8 cellular contexts compared by ENCODE assay signal in genomic region chr6:35213161-35213823, GRCh38. TPM values are rescaled to one million over a fixed set of nuclear protein-coding genes. Genes with fewer than 3 reads are reported as not detected.
A peak's percentile ranks its signal among the peaks of the same experiment; 100 is the strongest.
DNase-seq lines count a peak whose midpoint lies in the region; ATAC-seq, FAIRE-seq and TF ChIP-seq lines count a peak whose summit lies in the region.

No MANE protein-coding gene starts in this region.

- in situ Hi-C loops in KBM-7 (cut with MboI; ENCODE audit: low pct_unique_long_range_greater_than_20kb, low sequenced_read_pairs), result no loop called here

- DNase-seq in T-helper 1 cell, result no peak
- no peak for DNase-seq in activated T-helper 2 cell treated with anti-CD3 and anti-CD28 coated beads, Interferon-gamma antibody, Interleukin-2, Interleukin-4, amounts not matched to agents 10 μg/mL and 5 μg/mL and 100 μg/mL, durations not matched to agents 14 hours and 24 hours and 36 hours (ENCODE audit: low spot score)
- DNase-seq in keratinocyte (ENCODE audit: low read depth, low spot score), result no peak
- no peak for DNase-seq in KBM-7

- H3K36me3 ChIP-seq in keratinocyte (ENCODE audit: control insufficient read depth in 2 of 2, extremely low read depth in 1 of 2, insufficient read depth in 2 of 2, low read length in 2 of 2) (no peaks in the 10 kb centered on the region), subcutaneous abdominal adipose tissue (ENCODE audit: control insufficient read depth in 5 of 5, insufficient read depth in 5 of 5, low read length in 5 of 5) (no peaks in the 10 kb centered on the region)

- H3K9ac ChIP-seq in keratinocyte (ENCODE audit: control insufficient read depth, extremely low read depth, insufficient read depth, low read length) (no peak overlapping the region), subcutaneous abdominal adipose tissue (ENCODE audit: low read length in 5 of 5) (peak overlapping the region in 1 of 5 donors; percentile 58)

- peaks cover 3% of the 10 kb centered on the region for H3K4me1 Mint-ChIP-seq in T-helper 1 cell treated with Interleukin-12 subunit alpha and Interleukin-12 subunit beta and Interleukin-4 antibody, amounts not matched to agents 30 μg/mL and 1 μg/mL, for 36 hours (ENCODE audit: low read depth)
- H3K4me1 Mint-ChIP-seq in activated T-helper 2 cell treated with anti-CD3 and anti-CD28 coated beads, Interferon-gamma antibody, Interleukin-2, Interleukin-4, amounts not matched to agents 10 μg/mL and 5 μg/mL and 100 μg/mL, durations not matched to agents 14 hours and 24 hours and 36 hours (ENCODE audit: low read depth), result peaks cover 3% of the 10 kb centered on the region

- intact Hi-C loops in activated T-helper 2 cell treated with anti-CD3 and anti-CD28 coated beads, Interferon-gamma antibody, Interleukin-2, Interleukin-4, amounts not matched to agents 10 μg/mL and 5 μg/mL and 100 μg/mL, durations not matched to agents 14 hours and 24 hours and 36 hours (cut with micrococcal nuclease), result no loop called here

- no peaks in the 10 kb centered on the region for H4K20me1 ChIP-seq in keratinocyte (ENCODE audit: control insufficient read depth, extremely low read depth, insufficient read depth, low read length)

- no peak for ATAC-seq in HG03025 (IDR thresholded peaks at IDR 0.05; ENCODE audit: low FRiP score, unreplicated experiment)
- ATAC-seq in HG03378 (IDR thresholded peaks at IDR 0.05; ENCODE audit: unreplicated experiment), result no peak

- FAIRE-seq in keratinocyte (lab: Jason Lieb, UNC), result no peak

- H3K79me2 ChIP-seq in keratinocyte (ENCODE audit: control insufficient read depth, insufficient read depth, low read length), result no peaks in the 10 kb centered on the region

- H3K27me3 ChIP-seq in keratinocyte (ENCODE audit: control insufficient read depth, extremely low read depth, insufficient read depth, low read length), result peaks cover 71% of the 10 kb centered on the region
- peaks cover 34 to 83% (median 61%) of the 10 kb centered on the region in 5 donors for H3K27me3 ChIP-seq in subcutaneous abdominal adipose tissue (ENCODE audit: control insufficient read depth in 5 of 5, insufficient read depth in 4 of 5, low read length in 5 of 5)

- no peaks in the 10 kb centered on the region for H3K36me3 Mint-ChIP-seq in T-helper 1 cell treated with Interleukin-12 subunit alpha and Interleukin-12 subunit beta and Interleukin-4 antibody, amounts not matched to agents 30 μg/mL and 1 μg/mL, for 36 hours (ENCODE audit: low read depth)
- no peaks in the 10 kb centered on the region for H3K36me3 Mint-ChIP-seq in activated T-helper 2 cell treated with anti-CD3 and anti-CD28 coated beads, Interferon-gamma antibody, Interleukin-2, Interleukin-4, amounts not matched to agents 10 μg/mL and 5 μg/mL and 100 μg/mL, durations not matched to agents 14 hours and 24 hours and 36 hours (ENCODE audit: low read depth)

- dilution Hi-C loops in keratinocyte (cut with MboI; ENCODE audit: extremely low pct_ligation_motif_present, low sequenced_read_pairs), result no loop called here

- peak overlapping the region; percentile 85 for H3K4me2 ChIP-seq in keratinocyte (ENCODE audit: control insufficient read depth, extremely low read depth, insufficient read depth, low read depth, low read length)

- peak overlapping the region; percentile 42 to 66 (median 61) for H3K4me3 ChIP-seq in keratinocyte (ENCODE audit: control insufficient read depth in 2 of 3, extremely low read depth in 1 of 3, insufficient read depth in 2 of 3, low read depth in 1 of 3, low read length in 3 of 3)
- H3K4me3 ChIP-seq in subcutaneous abdominal adipose tissue (ENCODE audit: low read depth in 1 of 5, low read length in 5 of 5), result peak overlapping the region; percentile 55 to 69 (median 64)

- no peaks in the 10 kb centered on the region for H3K9me1 ChIP-seq in keratinocyte (ENCODE audit: control insufficient read depth, extremely low read depth, insufficient read depth, low read length)

- H3K27ac ChIP-seq in keratinocyte (ENCODE audit: control insufficient read depth, insufficient read depth, low read length) (no peak overlapping the region), subcutaneous abdominal adipose tissue (ENCODE audit: low read depth, low read length) (no peak overlapping the region)

- H3K4me3 Mint-ChIP-seq in T-helper 1 cell treated with Interleukin-12 subunit alpha and Interleukin-12 subunit beta and Interleukin-4 antibody, amounts not matched to agents 30 μg/mL and 1 μg/mL, for 36 hours, result peak overlapping the region; percentile 56
- H3K4me3 Mint-ChIP-seq in activated T-helper 2 cell treated with anti-CD3 and anti-CD28 coated beads, Interferon-gamma antibody, Interleukin-2, Interleukin-4, amounts not matched to agents 10 μg/mL and 5 μg/mL and 100 μg/mL, durations not matched to agents 14 hours and 24 hours and 36 hours (ENCODE audit: low read depth), result peak overlapping the region; percentile 62

- H2AFZ ChIP-seq in keratinocyte (ENCODE audit: control insufficient read depth, low read length), result peak overlapping the region; percentile 85

- TF ChIP-seq CTCF in keratinocyte (optimal IDR thresholded peaks at IDR 0.05 in 1 of 3, IDR thresholded peaks at IDR 0.05 in 1 of 3, conservative IDR thresholded peaks at IDR 0.05 in 1 of 3; ENCODE audit: extremely low read depth in 1 of 3, insufficient read depth in 2 of 3, low read length in 3 of 3), result no peak

- H3K27me3 Mint-ChIP-seq in T-helper 1 cell treated with Interleukin-12 subunit alpha and Interleukin-12 subunit beta and Interleukin-4 antibody, amounts not matched to agents 30 μg/mL and 1 μg/mL, for 36 hours (ENCODE audit: low read depth), result peaks cover 83% of the 10 kb centered on the region
- H3K27me3 Mint-ChIP-seq in activated T-helper 2 cell treated with anti-CD3 and anti-CD28 coated beads, Interferon-gamma antibody, Interleukin-2, Interleukin-4, amounts not matched to agents 10 μg/mL and 5 μg/mL and 100 μg/mL, durations not matched to agents 14 hours and 24 hours and 36 hours (ENCODE audit: low read depth), result peaks cover 76% of the 10 kb centered on the region

- H3K9me3 ChIP-seq in keratinocyte (ENCODE audit: control insufficient read depth, low read depth, low read length), result no peaks in the 10 kb centered on the region
- no peaks in the 10 kb centered on the region for H3K9me3 ChIP-seq in subcutaneous abdominal adipose tissue (ENCODE audit: control insufficient read depth in 5 of 5, low read length in 5 of 5)

- no peak overlapping the region for H3K27ac Mint-ChIP-seq in T-helper 1 cell treated with Interleukin-12 subunit alpha and Interleukin-12 subunit beta and Interleukin-4 antibody, amounts not matched to agents 30 μg/mL and 1 μg/mL, for 36 hours
- H3K27ac Mint-ChIP-seq in activated T-helper 2 cell treated with anti-CD3 and anti-CD28 coated beads, Interferon-gamma antibody, Interleukin-2, Interleukin-4, amounts not matched to agents 10 μg/mL and 5 μg/mL and 100 μg/mL, durations not matched to agents 14 hours and 24 hours and 36 hours, result no peak overlapping the region

- H3K4me1 ChIP-seq in keratinocyte (ENCODE audit: control insufficient read depth, extremely low read depth, insufficient read depth, low read length), result peaks cover 3% of the 10 kb centered on the region
- peaks cover 0 to 21% (median 17%) of the 10 kb centered on the region in 5 donors for H3K4me1 ChIP-seq in subcutaneous abdominal adipose tissue (ENCODE audit: control insufficient read depth in 5 of 5, insufficient read depth in 5 of 5, low read length in 5 of 5)

- H3K9me3 Mint-ChIP-seq in T-helper 1 cell treated with Interleukin-12 subunit alpha and Interleukin-12 subunit beta and Interleukin-4 antibody, amounts not matched to agents 30 μg/mL and 1 μg/mL, for 36 hours, result no peaks in the 10 kb centered on the region
- H3K9me3 Mint-ChIP-seq in activated T-helper 2 cell treated with anti-CD3 and anti-CD28 coated beads, Interferon-gamma antibody, Interleukin-2, Interleukin-4, amounts not matched to agents 10 μg/mL and 5 μg/mL and 100 μg/mL, durations not matched to agents 14 hours and 24 hours and 36 hours, result no peaks in the 10 kb centered on the region

RNA-seq across cellular contexts. Expression of gene SCUBE3, which starts 0.5 kb away (rescaled TPM):
- not detected in 2 replicates for total RNA-seq in activated T-helper 2 cell treated with anti-CD3 and anti-CD28 coated beads, Interferon-gamma antibody, Interleukin-2, Interleukin-4, amounts not matched to agents 10 μg/mL and 5 μg/mL and 100 μg/mL, durations not matched to agents 14 hours and 24 hours and 36 hours
- 0.01 to 0.02 TPM in 2 of 3 replicates, not detected in the other for polyA plus RNA-seq in keratinocyte
- polyA plus RNA-seq in keratinocyte (2011; ENCODE audit: low read depth), result not detected
- 0.01 TPM in 1 of 2 replicates, not detected in the other for polyA plus RNA-seq in keratinocyte (2011; cell fraction: cytosol; rRNA removed)
- 0.03 TPM in 2 replicates for polyA plus RNA-seq in keratinocyte (2011; cell fraction: nucleus; rRNA removed)
- not detected in 2 replicates for polyA plus RNA-seq in keratinocyte (2012; ENCODE audit: low replicate concordance)
- not detected in 3 replicates for polyA minus RNA-seq in keratinocyte
- not detected for polyA minus RNA-seq in keratinocyte (2011; cell fraction: cytosol; rRNA and poly(A)+ RNA removed)
- 0.08 and 0.11 TPM in 2 replicates for polyA minus RNA-seq in keratinocyte (2011; cell fraction: nucleus; rRNA and poly(A)+ RNA removed)

RNA-seq across cellular contexts. Expression of gene ZNF76, which starts 46.2 kb away (rescaled TPM):
- 37.5 and 39.8 TPM in 2 replicates for total RNA-seq in activated T-helper 2 cell treated with anti-CD3 and anti-CD28 coated beads, Interferon-gamma antibody, Interleukin-2, Interleukin-4, amounts not matched to agents 10 μg/mL and 5 μg/mL and 100 μg/mL, durations not matched to agents 14 hours and 24 hours and 36 hours
- 7.2 to 11.5 TPM (median 7.6 TPM) in 3 replicates for polyA plus RNA-seq in keratinocyte
- polyA plus RNA-seq in keratinocyte (2011; ENCODE audit: low read depth), result 3.7 TPM
- 5.8 and 7.7 TPM in 2 replicates for polyA plus RNA-seq in keratinocyte (2011; cell fraction: cytosol; rRNA removed)
- 22.6 and 32.4 TPM in 2 replicates for polyA plus RNA-seq in keratinocyte (2011; cell fraction: nucleus; rRNA removed)
- polyA plus RNA-seq in keratinocyte (2012; ENCODE audit: low replicate concordance), result 6.7 and 7.8 TPM in 2 replicates
- 8.9 to 18.2 TPM (median 16.5 TPM) in 3 replicates for polyA minus RNA-seq in keratinocyte
- polyA minus RNA-seq in keratinocyte (2011; cell fraction: cytosol; rRNA and poly(A)+ RNA removed), result 10.7 TPM
- 9.7 and 10.9 TPM in 2 replicates for polyA minus RNA-seq in keratinocyte (2011; cell fraction: nucleus; rRNA and poly(A)+ RNA removed)
